ENCODE assay signal across 8 cellular contexts in genomic region chr2:132547089-132547687, GRCh38.
DNase-seq lines count a peak whose midpoint lies in the region; ATAC-seq and TF ChIP-seq lines count a peak whose summit lies in the region.

No MANE protein-coding gene starts in this region.

- peak; percentile 70 for TF ChIP-seq CTCF in fibroblast of the aortic adventitia (IDR thresholded peaks at IDR 0.05; ENCODE audit: insufficient read depth, low read length)

- ATAC-seq in HG03025 (IDR thresholded peaks at IDR 0.05; ENCODE audit: low FRiP score, unreplicated experiment) (no peak), HG02763 (IDR thresholded peaks at IDR 0.05; ENCODE audit: unreplicated experiment) (no peak)

- CTCF ChIA-PET in HEK293T (lab: Yijun Ruan, JAX) = interaction anchor here (0.5 to 1.3 kb wide), 8 partner anchors 10 to 1297 kb away, joined by 3 to 11 read pairs (median 3); no protein-coding TSS in a partner anchor

- DNase-seq in G401 (ENCODE audit: low spot score) = peak; percentile 43
- DNase-seq in HEK293T (ENCODE audit: extremely low spot score) = peak; percentile 59
- DNase-seq in NCI-H345 (lab: John Stamatoyannopoulos, UW) = peak; percentile 84
- peak; percentile 48 to 68 for DNase-seq in activated CD4-positive, alpha-beta T cell treated with anti-CD3 and anti-CD28 coated beads, Interleukin-2, amount 50 U/mL, for 48 hours
- peak; percentile 89 for DNase-seq in fibroblast of the aortic adventitia (ENCODE audit: low read depth)
- DNase-seq in occipital lobe (lab: John Stamatoyannopoulos, UW) = peak; percentile 5

- in situ Hi-C loops in G401 (cut with HindIII; ENCODE audit: low sequenced_read_pairs) = no loop called here

- POLR2A ChIA-PET in HEK293T (lab: Yijun Ruan, JAX) = no interaction called here

- no peak overlapping the region for H3K4me3 ChIP-seq in fibroblast of the aortic adventitia (ENCODE audit: low read depth, low read length)

TF ChIP-seq in HEK293T, 16 proteins besides CTCF, POLR2A, EP300 and RAD21:
- no peak for TF ChIP-seq NFRKB (IDR thresholded peaks at IDR 0.05)
- TF ChIP-seq PKNOX1 (IDR thresholded peaks at IDR 0.05) = no peak
- no peak for TF ChIP-seq FOXA1 (IDR thresholded peaks at IDR 0.05)
- no peak for TF ChIP-seq SUZ12 (IDR thresholded peaks at IDR 0.05)
- no peak for TF ChIP-seq ELF4 (IDR thresholded peaks at IDR 0.05)
- TF ChIP-seq BHLHE40 (IDR thresholded peaks at IDR 0.05; ENCODE audit: borderline replicate concordance) = no peak
- TF ChIP-seq HDGF (IDR thresholded peaks at IDR 0.05; ENCODE audit: borderline replicate concordance) = no peak
- no peak for TF ChIP-seq CTBP1 (IDR thresholded peaks at IDR 0.05; ENCODE audit: borderline replicate concordance)
- no peak for TF ChIP-seq LEF1 (IDR thresholded peaks at IDR 0.05; ENCODE audit: borderline replicate concordance)
- TF ChIP-seq FOXK2 (IDR thresholded peaks at IDR 0.05) = no peak
- TF ChIP-seq SP1 (IDR thresholded peaks at IDR 0.05) = no peak
- no peak for TF ChIP-seq ZNF384 (IDR thresholded peaks at IDR 0.05)
- TF ChIP-seq L3MBTL2 (conservative IDR thresholded peaks at IDR 0.05) = no peak
- no peak for TF ChIP-seq TARDBP (IDR thresholded peaks at IDR 0.05)
TF ChIP-seq in HEK293T: peak in this region for 0.

Comparison
In these comparisons a context has a peak if more than half of its experiments do, and no peak if none do; other contexts are left out.
1. DNase-seq: peak in every context shown above with its lines; median percentile 89 in fibroblast of the aortic adventitia; 84 in NCI-H345; 59 in HEK293T; 58 in activated CD4-positive, alpha-beta T cell treated with anti-CD3 and anti-CD28 coated beads, Interleukin-2, amount 50 U/mL, for 48 hours; 43 in G401; 5 in occipital lobe.